ENCODE assay signal across 8 cellular contexts in genomic region chr2:230441188-230441897, GRCh38. TPM values are rescaled to one million over a fixed set of nuclear protein-coding genes. Genes with fewer than 3 reads are reported as not detected.
DNase-seq lines count a peak whose midpoint lies in the region; ATAC-seq, FAIRE-seq and TF ChIP-seq lines count a peak whose summit lies in the region.

No MANE protein-coding gene starts in this region.

- CTCF ChIA-PET in activated CD8-positive, alpha-beta T cell treated with anti-CD3 and anti-CD28 coated beads, Interleukin-2, amount 10 ng/mL, durations not matched to agents 7 days and 5 days (lab: Charles Lee): no interaction called here

- peak overlapping the region; percentile 57 for H3K4me3 Mint-ChIP-seq in activated CD8-positive, alpha-beta T cell treated with anti-CD3 and anti-CD28 coated beads, Interleukin-2, amount 10 ng/mL, durations not matched to agents 7 days and 5 days

- WGBS in mesendoderm (ENCODE audit: extremely low coverage, insufficient coverage, low lambda C conversion rate): no CpG with 5 or more reads among the region's 4 CpGs

- ATAC-seq in HG02943 (IDR thresholded peaks at IDR 0.05; ENCODE audit: low read depth, unreplicated experiment) (peak; percentile 69), left cardiac atrium (peak in 1 of 2 donors; percentile 64), GM19455 (IDR thresholded peaks at IDR 0.05; ENCODE audit: unreplicated experiment) (no peak)
- ATAC-seq in activated CD8-positive, alpha-beta T cell treated with anti-CD3 and anti-CD28 coated beads, Interleukin-2, amount 10 ng/mL, durations not matched to agents 7 days and 5 days: peak; percentile 93

- no peak overlapping the region for H3K56ac ChIP-seq in mesendoderm (ENCODE audit: low read length)

- no peak overlapping the region for H4K5ac ChIP-seq in mesendoderm (ENCODE audit: low read length)

- no peak for TF ChIP-seq POLR2A in GM12892 (IDR thresholded peaks at IDR 0.05; ENCODE audit: low read depth, low read length)

- no peak overlapping the region for H3K27ac ChIP-seq in mesendoderm (ENCODE audit: low read depth, low read length)
- H3K27ac ChIP-seq in substantia nigra (ENCODE audit: low read depth, low read length, poor library complexity, severe bottlenecking): no peak overlapping the region

- DNase-seq in GM12892 (ENCODE audit: insufficient read length): peak; percentile 10
- peak; percentile 80 for DNase-seq in activated CD8-positive, alpha-beta T cell treated with anti-CD3 and anti-CD28 coated beads, Interleukin-2, amount 10 ng/mL, durations not matched to agents 7 days and 5 days
- DNase-seq in left cardiac atrium: peak; percentile 42
- DNase-seq in mesendoderm: no peak
- DNase-seq in substantia nigra (lab: John Stamatoyannopoulos, UW): no peak
- DNase-seq in NCI-H1048 (lab: John Stamatoyannopoulos, UW): no peak

- H3K18ac ChIP-seq in mesendoderm (ENCODE audit: low read length): no peak overlapping the region

- peaks cover 6% of the 10 kb centered on the region for H3K9me3 Mint-ChIP-seq in activated CD8-positive, alpha-beta T cell treated with anti-CD3 and anti-CD28 coated beads, Interleukin-2, amount 10 ng/mL, durations not matched to agents 7 days and 5 days (ENCODE audit: insufficient read depth)

- peaks cover 61% of the 10 kb centered on the region for H3K4me1 Mint-ChIP-seq in activated CD8-positive, alpha-beta T cell treated with anti-CD3 and anti-CD28 coated beads, Interleukin-2, amount 10 ng/mL, durations not matched to agents 7 days and 5 days (ENCODE audit: low read depth)

- POLR2A ChIA-PET in activated CD8-positive, alpha-beta T cell treated with anti-CD3 and anti-CD28 coated beads, Interleukin-2, amount 10 ng/mL, durations not matched to agents 7 days and 5 days (lab: Charles Lee): no interaction called here

- H3K27me3 ChIP-seq in mesendoderm (ENCODE audit: insufficient read depth, low read length, poor library complexity): no peaks in the 10 kb centered on the region

- no peak overlapping the region for H2AK5ac ChIP-seq in mesendoderm (ENCODE audit: low read length)

- no peak overlapping the region for H2BK120ac ChIP-seq in mesendoderm (ENCODE audit: low read depth, low read length)

- peak; percentile 94 for FAIRE-seq in GM12892 (lab: Jason Lieb, UNC)

- intact Hi-C loops in left cardiac atrium (cut with DNase I): no loop called here

- no peak overlapping the region for H3K9ac ChIP-seq in mesendoderm (ENCODE audit: low read length)

- H3K79me1 ChIP-seq in mesendoderm (ENCODE audit: low read length): no peaks in the 10 kb centered on the region

- no peak overlapping the region for H2BK5ac ChIP-seq in mesendoderm (ENCODE audit: low read length)

- H3K36me3 Mint-ChIP-seq in activated CD8-positive, alpha-beta T cell treated with anti-CD3 and anti-CD28 coated beads, Interleukin-2, amount 10 ng/mL, durations not matched to agents 7 days and 5 days (ENCODE audit: low read depth): peaks cover 83% of the 10 kb centered on the region

- H3K36me3 ChIP-seq in mesendoderm (ENCODE audit: control insufficient read depth, insufficient read depth, low read length): no peaks in the 10 kb centered on the region

- H3K79me2 ChIP-seq in mesendoderm (ENCODE audit: control insufficient read depth, insufficient read depth, low read length): no peaks in the 10 kb centered on the region

- H2BK15ac ChIP-seq in mesendoderm (replicated peaks; ENCODE audit: low read depth): no peak overlapping the region

- no peaks in the 10 kb centered on the region for H3K4me1 ChIP-seq in mesendoderm (ENCODE audit: control insufficient read depth, low read depth, low read length)

- H4K8ac ChIP-seq in mesendoderm (ENCODE audit: low read depth, low read length): no peak overlapping the region

- H3K27ac Mint-ChIP-seq in activated CD8-positive, alpha-beta T cell treated with anti-CD3 and anti-CD28 coated beads, Interleukin-2, amount 10 ng/mL, durations not matched to agents 7 days and 5 days: peak overlapping the region; percentile 89

- no peak overlapping the region for H3K4me2 ChIP-seq in mesendoderm (ENCODE audit: low read length)

- no peak overlapping the region for H3K23ac ChIP-seq in mesendoderm (ENCODE audit: low read length)

- no peak overlapping the region for H3K4me3 ChIP-seq in mesendoderm (ENCODE audit: low read length)

- H3K4ac ChIP-seq in mesendoderm (ENCODE audit: low read depth, low read length): no peak overlapping the region

- H3K27me3 Mint-ChIP-seq in activated CD8-positive, alpha-beta T cell treated with anti-CD3 and anti-CD28 coated beads, Interleukin-2, amount 10 ng/mL, durations not matched to agents 7 days and 5 days (ENCODE audit: low read depth): no peaks in the 10 kb centered on the region

RNA-seq across cellular contexts. Expression of gene SP100, which starts 25.3 kb away (rescaled TPM):
- 228 TPM for polyA plus RNA-seq in GM12892 (2012; ENCODE audit: missing spikeins)
- total RNA-seq in activated CD8-positive, alpha-beta T cell treated with anti-CD3 and anti-CD28 coated beads, Interleukin-2, amount 10 ng/mL, durations not matched to agents 7 days and 5 days: 100 to 1,000 TPM; 295 to 309 TPM
- 10 to 100 TPM; 53.1 to 72.8 TPM for total RNA-seq in left cardiac atrium
- 0.72 TPM for polyA plus RNA-seq in mesendoderm (2013, experiment 1 of 2)
- polyA plus RNA-seq in mesendoderm (2013, experiment 2 of 2): 0.55 TPM

Comparison
In these comparisons a context has a peak if more than half of its experiments do, and no peak if none do; other contexts are left out.
1. DNase-seq: peak in GM12892 (single experiment), activated CD8-positive, alpha-beta T cell treated with anti-CD3 and anti-CD28 coated beads, Interleukin-2, amount 10 ng/mL, durations not matched to agents 7 days and 5 days (single experiment) and left cardiac atrium (single experiment); none in mesendoderm (single experiment), substantia nigra (0 of 49) and NCI-H1048 (single experiment).
2. RNA of gene SP100, which starts 25.3 kb away (total RNA-seq): 295 to 309 TPM in activated CD8-positive, alpha-beta T cell treated with anti-CD3 and anti-CD28 coated beads, Interleukin-2, amount 10 ng/mL, durations not matched to agents 7 days and 5 days; 53.1 to 72.8 TPM in left cardiac atrium; every median in the first group is over 4 times any median in the second.